8 cellular contexts compared by ENCODE assay signal in genomic region chr7:100585511-100586265, GRCh38. TPM values are rescaled to one million over a fixed set of nuclear protein-coding genes. Genes with fewer than 3 reads are reported as not detected.
DNase-seq lines count a peak whose midpoint lies in the region; ATAC-seq and TF ChIP-seq lines count a peak whose summit lies in the region.

TSS of gene LRCH4 (minus strand) at chr7:100586129. CDS start at chr7:100586100, 29 bp downstream.

- peak within 1 kb of the TSS; percentile 73 for H3K4me3 ChIP-seq in RWPE2 (ENCODE audit: severe bottlenecking)

- H3K4me3 Mint-ChIP-seq in activated naive CD8-positive, alpha-beta T cell: peak within 1 kb of the TSS; percentile 98

- H3K36me3 Mint-ChIP-seq in activated naive CD8-positive, alpha-beta T cell: no peaks in the 10 kb centered on the region

- no peaks in the 10 kb centered on the region for H3K27me3 ChIP-seq in RWPE2 (ENCODE audit: insufficient read depth, poor library complexity, severe bottlenecking)

- ATAC-seq in GM18907 (IDR thresholded peaks at IDR 0.05; ENCODE audit: unreplicated experiment): peak; percentile 29
- peak; percentile 26 for ATAC-seq in HG03439 (IDR thresholded peaks at IDR 0.05; ENCODE audit: unreplicated experiment)
- ATAC-seq in RWPE2 (ENCODE audit: low read depth): peak; percentile 35
- peak; percentile 18 to 48 for ATAC-seq in left cardiac atrium
- no peak for ATAC-seq in sciatic nerve
- no peak for ATAC-seq in HG02884 (IDR thresholded peaks at IDR 0.05; ENCODE audit: unreplicated experiment)

- H3K4me1 ChIP-seq in RWPE2 (ENCODE audit: insufficient read depth, poor library complexity, severe bottlenecking): peaks cover 18% of the 10 kb centered on the region

- no peaks in the 10 kb centered on the region for H3K9me3 ChIP-seq in RWPE2 (ENCODE audit: severe bottlenecking)

- H3K36me3 ChIP-seq in RWPE2 (ENCODE audit: low read depth): peaks cover 22% of the 10 kb centered on the region

- H3K27ac Mint-ChIP-seq in activated naive CD8-positive, alpha-beta T cell: peak within 1 kb of the TSS; percentile 90

- DNase-seq in AG08395 (ENCODE audit: low spot score) (peak; percentile 38), RWPE2 (ENCODE audit: low spot score) (no peak), left cardiac atrium (no peak), sciatic nerve (ENCODE audit: low spot score) (no peak)

- intact Hi-C loops in left cardiac atrium (cut with DNase I) (no loop called here), sciatic nerve (cut with DNase I) (no loop called here)

- peaks cover 3% of the 10 kb centered on the region for H3K27me3 Mint-ChIP-seq in activated naive CD8-positive, alpha-beta T cell

- H3K27ac ChIP-seq in RWPE2 (ENCODE audit: poor library complexity, severe bottlenecking): peak within 1 kb of the TSS; percentile 88

- H3K9me3 Mint-ChIP-seq in activated naive CD8-positive, alpha-beta T cell (ENCODE audit: low read depth): no peaks in the 10 kb centered on the region

- no peak for TF ChIP-seq CTCF in RWPE2 (IDR thresholded peaks at IDR 0.05; ENCODE audit: poor library complexity, severe bottlenecking)

- H3K4me1 Mint-ChIP-seq in activated naive CD8-positive, alpha-beta T cell (ENCODE audit: low read depth): peaks cover 41% of the 10 kb centered on the region

RNA-seq across cellular contexts. Expression of gene LRCH4, which starts in this region (rescaled TPM):
- total RNA-seq in left cardiac atrium (10 to 100 TPM; 28.2 to 32.6 TPM), sciatic nerve (75.7 TPM)

Comparison
In these comparisons a context has a peak if more than half of its experiments do, and no peak if none do; other contexts are left out.
1. ATAC-seq: peak in GM18907 (single experiment), HG03439 (single experiment), RWPE2 (single experiment) and left cardiac atrium (2 of 2); none in sciatic nerve (single experiment) and HG02884 (single experiment).